ENCODE assay signal across 8 cellular contexts in genomic region chr13:46354143-46355087, GRCh38.
DNase-seq lines count a peak whose midpoint lies in the region; ATAC-seq and TF ChIP-seq lines count a peak whose summit lies in the region.

No MANE protein-coding gene starts in this region.

- peak; percentile 79 to 80 for ATAC-seq in activated CD4-positive, CD25-positive, alpha-beta regulatory T cell treated with anti-CD3 and anti-CD28 coated beads, Interleukin-2, amount 50 U/mL, for 24 hours

- in situ Hi-C loops in astrocyte of the spinal cord (cut with HindIII; ENCODE audit: low sequenced_read_pairs): no loop called here

- TF ChIP-seq CTCF in astrocyte of the spinal cord (IDR thresholded peaks at IDR 0.05; ENCODE audit: low read depth, low read length): no peak

- DNase-seq in activated CD4-positive, CD25-positive, alpha-beta regulatory T cell (lab: John Stamatoyannopoulos, UW): no peak
- DNase-seq in LoVo (ENCODE audit: low spot score) (peak; percentile 36), astrocyte of the spinal cord (ENCODE audit: low read depth, low spot score) (peak; percentile 98), skeletal muscle cell (ENCODE audit: low read depth) (peak; percentile 94), NCI-H1930 (lab: John Stamatoyannopoulos, UW) (no peak), NCI-H2107 treated with DMSO at 0.1 percent for 48 hours (lab: John Stamatoyannopoulos, UW; ENCODE audit: unreplicated experiment) (no peak), NCI-H446 (lab: John Stamatoyannopoulos, UW) (no peak)

- H3K4me3 ChIP-seq in astrocyte of the spinal cord (ENCODE audit: low read depth, low read length): no peak overlapping the region
- H3K4me3 ChIP-seq in skeletal muscle cell (ENCODE audit: low read depth, low read length): no peak overlapping the region

Comparison
In these comparisons a context has a peak if more than half of its experiments do, and no peak if none do; other contexts are left out.
1. DNase-seq: peak in LoVo (single experiment), astrocyte of the spinal cord (single experiment) and skeletal muscle cell (single experiment); none in activated CD4-positive, CD25-positive, alpha-beta regulatory T cell (0 of 4), NCI-H1930 (0 of 2), NCI-H2107 treated with DMSO at 0.1 percent for 48 hours (single experiment) and NCI-H446 (0 of 2).